1 cellular context compared by ENCODE assay signal in the genomic region with DNA sequence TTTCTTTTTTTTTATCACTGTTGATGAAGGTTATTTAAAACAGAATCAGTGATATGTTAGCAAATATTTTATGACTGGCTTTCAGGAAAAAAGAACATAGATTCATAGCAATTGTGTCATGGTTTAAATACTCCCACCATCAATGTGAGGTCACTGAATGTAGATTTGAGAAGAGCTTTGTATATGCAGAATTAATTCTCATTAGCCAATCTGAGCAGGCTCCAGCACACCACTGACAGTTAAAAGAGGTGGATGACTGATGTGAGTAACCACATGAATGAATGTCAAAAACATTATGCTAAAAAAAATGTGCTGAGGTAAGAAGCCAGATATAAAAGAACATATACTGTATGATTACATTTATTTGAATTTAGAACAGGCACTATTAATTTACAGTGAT.
TF ChIP-seq lines count a peak whose summit lies in the region.

No MANE protein-coding gene starts in this region.

TF ChIP-seq in neural cell, 6 proteins besides CTCF, POLR2A, EP300 and RAD21 (continued from another document):
- TF ChIP-seq EZH2 (IDR thresholded peaks at IDR 0.05; ENCODE audit: borderline replicate concordance, insufficient read depth, low read length, poor library complexity, severe bottlenecking), result no peak
- TF ChIP-seq SMC3 (conservative IDR thresholded peaks at IDR 0.05; ENCODE audit: poor library complexity), result no peak
